In genomic region chr13:98672947-98673545, GRCh38 we compare ENCODE assay signal across 8 cellular contexts.
DNase-seq lines count a peak whose midpoint lies in the region; ATAC-seq and TF ChIP-seq lines count a peak whose summit lies in the region.

No MANE protein-coding gene starts in this region.

- H3K4me1 ChIP-seq in mucosa of descending colon (ENCODE audit: low read depth): peaks cover 11% of the 10 kb centered on the region

- H3K4me3 ChIP-seq in epithelial cell of proximal tubule (ENCODE audit: low read depth, low read length): peak overlapping the region; percentile 26
- no peak overlapping the region for H3K4me3 ChIP-seq in mucosa of descending colon

- peaks cover 11% of the 10 kb centered on the region for H3K27me3 Mint-ChIP-seq in stimulated activated naive CD8-positive, alpha-beta T cell treated with anti-CD3 and anti-CD28 coated beads, Interleukin-15, amount 100 ng/mL, for 72 hours

- no peak overlapping the region for H3K4me3 Mint-ChIP-seq in stimulated activated naive CD8-positive, alpha-beta T cell treated with anti-CD3 and anti-CD28 coated beads, Interleukin-15, amount 100 ng/mL, for 72 hours

- no peaks in the 10 kb centered on the region for H3K9me3 ChIP-seq in mucosa of descending colon

- peak; percentile 76 for DNase-seq in CD1c-positive myeloid dendritic cell (ENCODE audit: extremely low spot score)
- peak; percentile 77 for DNase-seq in NOMO-1 treated with DMSO at 0.1 percent for 48 hours (lab: John Stamatoyannopoulos, UW; ENCODE audit: unreplicated experiment)
- DNase-seq in activated CD8-positive, alpha-beta memory T cell treated with anti-CD3 and anti-CD28 coated beads, Interleukin-2, amount 50 U/mL, for 24 hours (ENCODE audit: extremely low read depth): peak; percentile 30
- no peak for DNase-seq in epithelial cell of proximal tubule (ENCODE audit: low read depth)
- DNase-seq in mucosa of descending colon: peak; percentile 77 to 81 (median 78)
- DNase-seq in stimulated activated naive CD8-positive, alpha-beta T cell treated with anti-CD3 and anti-CD28 coated beads, Interleukin-15, amount 100 ng/mL, for 72 hours: peak; percentile 41 to 48

- TF ChIP-seq CTCF in epithelial cell of proximal tubule (conservative IDR thresholded peaks at IDR 0.05; ENCODE audit: low read depth, low read length): peak; percentile 88
- TF ChIP-seq CTCF in mucosa of descending colon (IDR thresholded peaks at IDR 0.05): peak; percentile 72

- H3K27ac Mint-ChIP-seq in stimulated activated naive CD8-positive, alpha-beta T cell treated with anti-CD3 and anti-CD28 coated beads, Interleukin-15, amount 100 ng/mL, for 72 hours: no peak overlapping the region

- intact Hi-C loops in mucosa of descending colon (cut with DNase I, micrococcal nuclease): no loop called here

- H3K36me3 ChIP-seq in mucosa of descending colon (ENCODE audit: low read depth): no peaks in the 10 kb centered on the region

- no peaks in the 10 kb centered on the region for H3K4me1 Mint-ChIP-seq in stimulated activated naive CD8-positive, alpha-beta T cell treated with anti-CD3 and anti-CD28 coated beads, Interleukin-15, amount 100 ng/mL, for 72 hours

- no peaks in the 10 kb centered on the region for H3K9me3 Mint-ChIP-seq in stimulated activated naive CD8-positive, alpha-beta T cell treated with anti-CD3 and anti-CD28 coated beads, Interleukin-15, amount 100 ng/mL, for 72 hours

- ATAC-seq in GM19324 (IDR thresholded peaks at IDR 0.05; ENCODE audit: low FRiP score, unreplicated experiment) (peak; percentile 73), HG03521 (IDR thresholded peaks at IDR 0.05; ENCODE audit: unreplicated experiment) (peak; percentile 82), mucosa of descending colon (peak; percentile 94)
- peak; percentile 78 for ATAC-seq in stimulated activated naive CD8-positive, alpha-beta T cell treated with anti-CD3 and anti-CD28 coated beads, Interleukin-15, amount 100 ng/mL, for 72 hours
